In the genomic region with DNA sequence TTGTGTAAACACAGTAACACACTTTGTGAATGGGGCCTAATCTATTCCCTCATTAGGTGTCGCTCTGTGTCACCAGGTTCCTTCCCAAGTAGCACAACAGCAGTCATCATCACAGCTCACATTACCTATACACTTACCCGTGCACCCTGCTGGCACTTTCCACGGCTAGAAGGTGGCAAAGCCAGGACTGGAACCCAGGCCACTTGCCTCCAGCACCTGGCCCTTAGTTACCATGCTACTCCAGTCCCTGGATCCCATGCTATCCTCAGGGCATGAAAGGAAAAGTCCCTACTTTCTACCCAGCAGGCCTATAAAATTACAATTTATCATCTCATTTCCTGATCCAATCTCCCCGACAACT, we compare ENCODE assay signal across 18 cellular contexts. TPM values are rescaled to one million over a fixed set of nuclear protein-coding genes. Genes with fewer than 3 reads are reported as not detected.
DNase-seq lines count a peak whose midpoint lies in the region; ATAC-seq, FAIRE-seq and TF ChIP-seq lines count a peak whose summit lies in the region.
"Had no signal": no experiment of that assay in that cellular context is flagged by ENCODE, and none has a peak within 500 bp of the region (broad histone marks: within the 10 kb centered on the region; RNA-seq: fewer than 3 reads in every experiment).

No MANE protein-coding gene starts in this region.

- H3K4me1 Mint-ChIP-seq in Calu3 (ENCODE audit: low read depth, unreplicated experiment), result peaks cover 51% of the 10 kb centered on the region
- H3K4me1 Mint-ChIP-seq in central memory CD8-positive, alpha-beta T cell, result peaks cover 24% of the 10 kb centered on the region
- peaks cover 67% of the 10 kb centered on the region for H3K4me1 Mint-ChIP-seq in osteocyte (ENCODE audit: unreplicated experiment)

- intact Hi-C loops in Calu3 (cut with micrococcal nuclease; ENCODE audit: unreplicated experiment), result loop anchor here (5.0 kb wide), 1 partner anchor 83 kb away; no protein-coding TSS in a partner anchor
- intact Hi-C loops in kidney (cut with DNase I), result no loop called here

- peaks cover 10 to 11% of the 10 kb centered on the region in 2 donors for H3K4me1 ChIP-seq in kidney (ENCODE audit: control insufficient read depth in 1 of 2, insufficient read depth in 1 of 2, low read depth in 1 of 2, low read length in 2 of 2)

- no peaks in the 10 kb centered on the region for H3K36me3 ChIP-seq in kidney (ENCODE audit: control insufficient read depth in 1 of 2, insufficient read depth in 2 of 2, low read length in 2 of 2)
- H3K36me3 ChIP-seq: SJSA1, spleen had no signal

- TF ChIP-seq CTCF in Calu3 (IDR thresholded peaks at IDR 0.05; ENCODE audit: unreplicated experiment), result no peak
- no peak for TF ChIP-seq CTCF in osteocyte (IDR thresholded peaks at IDR 0.05)
- no peak for TF ChIP-seq CTCF in GM10266 (IDR thresholded peaks at IDR 0.05; ENCODE audit: control insufficient read depth, insufficient read depth, low read depth, missing control alignments)
- no peak for TF ChIP-seq CTCF in kidney (IDR thresholded peaks at IDR 0.05; ENCODE audit: borderline replicate concordance, extremely low read depth, insufficient read depth)

- DNase-seq in Calu3, result no peak
- peak; percentile 75 for DNase-seq in NCI-H2107 (lab: John Stamatoyannopoulos, UW)
- no peak for DNase-seq in central memory CD8-positive, alpha-beta T cell (ENCODE audit: low spot score in 2 of 2)
- no peak for DNase-seq in osteocyte (ENCODE audit: extremely low spot score, unreplicated experiment)
- DNase-seq in KG1 (lab: John Stamatoyannopoulos, UW), result no peak
- DNase-seq in GM10266 (ENCODE audit: extremely low spot score), result no peak
- no peak for DNase-seq in islet precursor cell
- DNase-seq in kidney, result no peak
- DNase-seq: activated CD8-positive, alpha-beta T cell treated with anti-CD3 and anti-CD28 coated beads for 36 hours; DND-41; effector CD8-positive, alpha-beta T cell; foreskin fibroblast; NCI-H1048; spleen had no signal

- FAIRE-seq in kidney (lab: Jason Lieb, UNC), result no peak
- FAIRE-seq: TTC549 had no signal

- H3K9me3 Mint-ChIP-seq in Calu3 (ENCODE audit: low read depth, unreplicated experiment) (no peaks in the 10 kb centered on the region), osteocyte (ENCODE audit: unreplicated experiment) (no peaks in the 10 kb centered on the region)
- H3K9me3 Mint-ChIP-seq in central memory CD8-positive, alpha-beta T cell, result no peaks in the 10 kb centered on the region
- H3K9me3 Mint-ChIP-seq: activated CD8-positive, alpha-beta T cell treated with anti-CD3 and anti-CD28 coated beads for 36 hours; mesothelial cell of epicardium had no signal

- H3K27ac ChIP-seq in kidney (ENCODE audit: low read depth in 2 of 2, low read length in 2 of 2), result no peak overlapping the region
- H3K27ac ChIP-seq: SJSA1, spleen had no signal

- H3K27ac Mint-ChIP-seq in Calu3 (ENCODE audit: unreplicated experiment) (peak overlapping the region; percentile 64), osteocyte (ENCODE audit: unreplicated experiment) (peak overlapping the region; percentile 0)
- peak overlapping the region; percentile 20 for H3K27ac Mint-ChIP-seq in central memory CD8-positive, alpha-beta T cell (ENCODE audit: low read depth)
- H3K27ac Mint-ChIP-seq: activated CD8-positive, alpha-beta T cell treated with anti-CD3 and anti-CD28 coated beads for 36 hours; activated T-helper 2 cell treated with anti-CD3 and anti-CD28 coated beads, Interferon-gamma antibody, Interleukin-2, Interleukin-4, amounts not matched to agents 10 μg/mL and 5 μg/mL and 100 μg/mL, durations not matched to agents 14 hours and 24 hours and 36 hours had no signal

- H3K36me3 Mint-ChIP-seq in Calu3 (ENCODE audit: insufficient read depth, unreplicated experiment) (peaks cover 18% of the 10 kb centered on the region), osteocyte (ENCODE audit: unreplicated experiment) (no peaks in the 10 kb centered on the region)
- H3K36me3 Mint-ChIP-seq in central memory CD8-positive, alpha-beta T cell (ENCODE audit: insufficient read depth), result peaks cover 3% of the 10 kb centered on the region

- no peak overlapping the region for H3K9ac ChIP-seq in kidney (ENCODE audit: low read length in 2 of 2)

- H3K4me3 ChIP-seq in kidney (ENCODE audit: low read length in 2 of 2), result no peak overlapping the region
- H3K4me3 ChIP-seq: SJSA1, spleen had no signal

- no peaks in the 10 kb centered on the region for H3K9me3 ChIP-seq in kidney (ENCODE audit: control insufficient read depth in 1 of 2, low read length in 2 of 2)
- H3K9me3 ChIP-seq: SJSA1, spleen had no signal

- no TSS peak for BruUV-seq in Calu3 (replicated peaks; lab: Mats Ljungman, UMichigan)

- no peak for ATAC-seq in central memory CD8-positive, alpha-beta T cell (replicated peaks; ENCODE audit: extremely low read depth, poor library complexity, severe bottlenecking)
- ATAC-seq: activated CD8-positive, alpha-beta T cell treated with anti-CD3 and anti-CD28 coated beads for 36 hours had no signal

- CTCF ChIA-PET in Calu3 (lab: Charles Lee), result no interaction called here

- no peaks in the 10 kb centered on the region for H3K27me3 Mint-ChIP-seq in Calu3 (ENCODE audit: unreplicated experiment)
- no peaks in the 10 kb centered on the region for H3K27me3 Mint-ChIP-seq in central memory CD8-positive, alpha-beta T cell
- no peaks in the 10 kb centered on the region for H3K27me3 Mint-ChIP-seq in osteocyte (ENCODE audit: unreplicated experiment)
- H3K27me3 Mint-ChIP-seq: activated CD8-positive, alpha-beta T cell treated with anti-CD3 and anti-CD28 coated beads for 36 hours had no signal

- H3K4me3 Mint-ChIP-seq in Calu3 (ENCODE audit: low read depth, unreplicated experiment) (peak overlapping the region; percentile 43), osteocyte (ENCODE audit: unreplicated experiment) (no peak overlapping the region)
- H3K4me3 Mint-ChIP-seq in central memory CD8-positive, alpha-beta T cell, result no peak overlapping the region
- H3K4me3 Mint-ChIP-seq: activated CD8-positive, alpha-beta T cell treated with anti-CD3 and anti-CD28 coated beads for 36 hours; mesothelial cell of epicardium had no signal

RNA-seq across cellular contexts. Expression of a gene that starts 18.4 kb away (rescaled TPM):
- total RNA-seq in Calu3 (2022) (28.2 and 29.7 TPM in 2 replicates), osteocyte (23.6 and 24.1 TPM in 2 replicates), kidney (29.8 TPM)
- polyA plus RNA-seq in kidney (ENCODE audit: insufficient read depth, low read depth, low replicate concordance), result 6.3 TPM

Comparison
In these comparisons a context has a peak if more than half of its experiments do, and no peak if none do; other contexts are left out.
1. H3K27ac Mint-ChIP-seq: peak in every context shown above with its lines; median percentile 64 in Calu3; 20 in central memory CD8-positive, alpha-beta T cell; 0 in osteocyte.